In genomic region chr3:10406414-10406813, GRCh38 we compare ENCODE assay signal across 30 cellular contexts.
DNase-seq lines count a peak whose midpoint lies in the region; ATAC-seq, FAIRE-seq and TF ChIP-seq lines count a peak whose summit lies in the region.
"Had no signal": no experiment of that assay in that cellular context is flagged by ENCODE, and none has a peak within 500 bp of the region (broad histone marks: within the 10 kb centered on the region; RNA-seq: fewer than 3 reads in every experiment).

No MANE protein-coding gene starts in this region.

- H3K27me3 Mint-ChIP-seq in nephron progenitor cell (ENCODE audit: low read depth, poor library complexity), result peaks cover 15% of the 10 kb centered on the region
- H3K27me3 Mint-ChIP-seq: CD4-positive, alpha-beta memory T cell; CD4-positive, CD25-positive, alpha-beta regulatory T cell had no signal

- no peak for ATAC-seq in GM18519 (IDR thresholded peaks at IDR 0.05; ENCODE audit: low FRiP score, unreplicated experiment)
- ATAC-seq: GM12878 had no signal

- DNase-seq in HTR-8/SVneo (ENCODE audit: insufficient read length, low spot score) (no peak), SW480 (ENCODE audit: low spot score) (peak; percentile 14), bronchial epithelial cell (ENCODE audit: low read depth) (no peak), nephron progenitor cell (no peak), caudate nucleus (lab: John Stamatoyannopoulos, UW) (no peak), T-helper 9 cell (no peak), spleen (no peak)
- DNase-seq: 8988T; ACHN; BE2C; C1 segment of cervical spinal cord; CD4-positive, alpha-beta memory T cell; CD4-positive, CD25-positive, alpha-beta regulatory T cell; CD8-positive, alpha-beta memory T cell; COR-L47; DMS 273 treated with DMSO at 0.1 percent for 48 hours; DMS153; DMS53; DMS79; DND-41; EL; GDM1 had no signal

- H3K27me3 ChIP-seq in bronchial epithelial cell (ENCODE audit: control insufficient read depth, insufficient read depth, low read length), result no peaks in the 10 kb centered on the region
- H3K27me3 ChIP-seq in spleen (replicated peaks in 1 of 7), result no peaks in the 10 kb centered on the region
- H3K27me3 ChIP-seq: BE2C, BLaER1 had no signal

- FAIRE-seq in HTR-8/SVneo (lab: Jason Lieb, UNC) (peak; percentile 68), bronchial epithelial cell (lab: Jason Lieb, UNC) (peak; percentile 93)
- FAIRE-seq: A204.1, GM12878, GM12892, GM18507, GM19239 had no signal

- no peaks in the 10 kb centered on the region for H3K9me3 ChIP-seq in spleen
- H3K9me3 ChIP-seq: BE2C, BLaER1 had no signal

- no peak for TF ChIP-seq POLR2A in spleen (IDR thresholded peaks at IDR 0.05)

- H3K36me3 Mint-ChIP-seq in nephron progenitor cell (ENCODE audit: low read depth), result no peaks in the 10 kb centered on the region
- H3K36me3 Mint-ChIP-seq: CD14-positive monocyte; CD4-positive, alpha-beta memory T cell; CD4-positive, CD25-positive, alpha-beta regulatory T cell; CD8-positive, alpha-beta memory T cell had no signal

- H3K4me3 Mint-ChIP-seq in nephron progenitor cell, result no peak overlapping the region
- H3K4me3 Mint-ChIP-seq: CD14-positive monocyte; CD4-positive, alpha-beta memory T cell; CD4-positive, CD25-positive, alpha-beta regulatory T cell; CD8-positive, alpha-beta memory T cell had no signal

- TF ChIP-seq CTCF in bronchial epithelial cell (IDR thresholded peaks at IDR 0.05; ENCODE audit: insufficient read depth, low read length, severe bottlenecking), result no peak
- TF ChIP-seq CTCF in nephron progenitor cell (IDR thresholded peaks at IDR 0.05), result no peak
- TF ChIP-seq CTCF in spleen (IDR thresholded peaks at IDR 0.05 in 8 of 11, conservative IDR thresholded peaks at IDR 0.05 in 3 of 11), result no peak

- peak overlapping the region; percentile 28 for H3K27ac Mint-ChIP-seq in nephron progenitor cell
- H3K27ac Mint-ChIP-seq: CD14-positive monocyte had no signal

- intact Hi-C loops in spleen (cut with DNase I; ENCODE audit: low total_unique reads), result no loop called here

- 75 to 95% (median 92%) methylated on average over 6 of the region's 6 CpGs for WGBS in spleen, 5 donors

- H3K4me3 ChIP-seq in bronchial epithelial cell (ENCODE audit: low read depth, low read length) (no peak overlapping the region), spleen (no peak overlapping the region)
- H3K4me3 ChIP-seq: BLaER1, GM12878 had no signal

- no peaks in the 10 kb centered on the region for H3K36me3 ChIP-seq in bronchial epithelial cell (ENCODE audit: control insufficient read depth, insufficient read depth, low read length)
- H3K36me3 ChIP-seq in spleen, result no peaks in the 10 kb centered on the region
- H3K36me3 ChIP-seq: BE2C had no signal

- H3K4me1 Mint-ChIP-seq in nephron progenitor cell, result peaks cover 12% of the 10 kb centered on the region
- H3K4me1 Mint-ChIP-seq: CD14-positive monocyte; CD4-positive, alpha-beta memory T cell; CD8-positive, alpha-beta memory T cell had no signal

- H3K4me1 ChIP-seq in spleen, result no peaks in the 10 kb centered on the region
- H3K4me1 ChIP-seq: BE2C, BLaER1 had no signal

- H3K27ac ChIP-seq in caudate nucleus (ENCODE audit: low read depth, low read length), result no peak overlapping the region
- no peak overlapping the region for H3K27ac ChIP-seq in spleen
- H3K27ac ChIP-seq: BLaER1 had no signal

- H3K9me3 Mint-ChIP-seq in nephron progenitor cell, result no peaks in the 10 kb centered on the region
- H3K9me3 Mint-ChIP-seq: CD14-positive monocyte; CD4-positive, alpha-beta memory T cell; CD4-positive, CD25-positive, alpha-beta regulatory T cell; CD8-positive, alpha-beta memory T cell had no signal
